ENCODE assay signal across 9 cellular contexts in genomic region chr19:16372065-16372915, GRCh38. TPM values are rescaled to one million over a fixed set of nuclear protein-coding genes. Genes with fewer than 3 reads are reported as not detected.
A peak's percentile ranks its signal among the peaks of the same experiment; 100 is the strongest.
DNase-seq lines count a peak whose midpoint lies in the region; ATAC-seq and TF ChIP-seq lines count a peak whose summit lies in the region.
"Had no signal": no experiment of that assay in that cellular context is flagged by ENCODE, and none has a peak within 500 bp of the region (broad histone marks: within the 10 kb centered on the region; RNA-seq: fewer than 3 reads in every experiment).

No MANE protein-coding gene starts in this region.

- H3K36me3 Mint-ChIP-seq in activated CD4-positive, alpha-beta memory T cell treated with anti-CD3 and anti-CD28 coated beads, Interleukin-2, amount 10 ng/mL, durations not matched to agents 7 days and 5 days (ENCODE audit: low read depth), result peaks cover 50% of the 10 kb centered on the region

- H3K27ac ChIP-seq in neutrophil, result peak overlapping the region; percentile 91

- no peak for DNase-seq in GM13976 (ENCODE audit: low spot score)
- DNase-seq in activated CD4-positive, alpha-beta memory T cell treated with anti-CD3 and anti-CD28 coated beads, Interleukin-2, amount 10 ng/mL, durations not matched to agents 7 days and 5 days, result peak; percentile 49
- no peak for DNase-seq in NK-92 treated with Interleukin-12 subunit alpha and Interleukin-12 subunit beta, amount 100 ng/mL, for 24 hours (lab: John Stamatoyannopoulos, UW)
- no peak for DNase-seq in NCI-H1694 treated with DMSO at 0.1 percent for 48 hours (lab: John Stamatoyannopoulos, UW)
- no peak for DNase-seq in GM19238 (ENCODE audit: insufficient read length, low spot score)
- DNase-seq in dermis blood vessel endothelial cell, result no peak

- H3K27me3 Mint-ChIP-seq in activated CD4-positive, alpha-beta memory T cell treated with anti-CD3 and anti-CD28 coated beads, Interleukin-2, amount 10 ng/mL, durations not matched to agents 7 days and 5 days, result no peaks in the 10 kb centered on the region
- H3K27me3 Mint-ChIP-seq: type B pancreatic cell had no signal

- peak; percentile 6 for ATAC-seq in GM21619 (IDR thresholded peaks at IDR 0.05; ENCODE audit: unreplicated experiment)

- CTCF ChIA-PET in activated CD4-positive, alpha-beta memory T cell treated with anti-CD3 and anti-CD28 coated beads, Interleukin-2, amount 10 ng/mL, durations not matched to agents 7 days and 5 days (lab: Charles Lee), result interaction anchor here (0.6 to 7.2 kb wide), 11 partner anchors 10 to 125 kb away, joined by 3 to 109 read pairs (median 8); partner anchors contain the start of gene KLF2

- H3K4me3 Mint-ChIP-seq in activated CD4-positive, alpha-beta memory T cell treated with anti-CD3 and anti-CD28 coated beads, Interleukin-2, amount 10 ng/mL, durations not matched to agents 7 days and 5 days, result no peak overlapping the region
- H3K4me3 Mint-ChIP-seq: type B pancreatic cell had no signal

- H3K27me3 ChIP-seq in neutrophil, result no peaks in the 10 kb centered on the region

- TF ChIP-seq CTCF in GM13976 (IDR thresholded peaks at IDR 0.05; ENCODE audit: borderline replicate concordance, control extremely low read depth, extremely low read depth, insufficient read depth, missing control alignments) (peak; percentile 25), neutrophil (IDR thresholded peaks at IDR 0.05) (no peak)

- POLR2A ChIA-PET in activated CD4-positive, alpha-beta memory T cell treated with anti-CD3 and anti-CD28 coated beads, Interleukin-2, amount 10 ng/mL, durations not matched to agents 7 days and 5 days (lab: Charles Lee), result interaction anchor here (0.6 to 34.9 kb wide), 19 partner anchors 7 to 941 kb away, joined by 3 to 3221 read pairs (median 5); partner anchors contain the start of genes AP1M1, KLF2 and TPM4

- H3K36me3 ChIP-seq in neutrophil, result peaks cover 29% of the 10 kb centered on the region

- H3K4me3 ChIP-seq in neutrophil (ENCODE audit: low read depth in 1 of 2, low read length in 1 of 2), result peak overlapping the region; percentile 44 to 51

- H3K9me3 Mint-ChIP-seq in activated CD4-positive, alpha-beta memory T cell treated with anti-CD3 and anti-CD28 coated beads, Interleukin-2, amount 10 ng/mL, durations not matched to agents 7 days and 5 days, result no peaks in the 10 kb centered on the region
- H3K9me3 Mint-ChIP-seq: type B pancreatic cell had no signal

- peaks cover 57 to 59% of the 10 kb centered on the region in 2 experiments for H3K4me1 ChIP-seq in neutrophil (ENCODE audit: control insufficient read depth in 1 of 2, insufficient read depth in 1 of 2, low read depth in 1 of 2, low read length in 1 of 2)

- no peaks in the 10 kb centered on the region for H3K9me3 ChIP-seq in neutrophil

- in situ Hi-C loops in GM13976 (cut with MboI; ENCODE audit: low sequenced_read_pairs, unreplicated experiment), result no loop called here

- no peak overlapping the region for H3K27ac Mint-ChIP-seq in activated CD4-positive, alpha-beta memory T cell treated with anti-CD3 and anti-CD28 coated beads, Interleukin-2, amount 10 ng/mL, durations not matched to agents 7 days and 5 days
- H3K27ac Mint-ChIP-seq: type B pancreatic cell had no signal

- H3K4me1 Mint-ChIP-seq in activated CD4-positive, alpha-beta memory T cell treated with anti-CD3 and anti-CD28 coated beads, Interleukin-2, amount 10 ng/mL, durations not matched to agents 7 days and 5 days, result peaks cover 4% of the 10 kb centered on the region

RNA-seq across cellular contexts. Expression of gene KLF2, which starts 47.7 kb away (rescaled TPM):
- 100 to 1,000 TPM; 410 to 423 TPM for total RNA-seq in activated CD4-positive, alpha-beta memory T cell treated with anti-CD3 and anti-CD28 coated beads, Interleukin-2, amount 10 ng/mL, durations not matched to agents 7 days and 5 days
- 4.4 and 5.1 TPM in 2 replicates for total RNA-seq in dermis blood vessel endothelial cell

Comparison
In these comparisons a context has a peak if more than half of its experiments do, and no peak if none do; other contexts are left out.
1. RNA of gene KLF2, which starts 47.7 kb away (total RNA-seq): 410 to 423 TPM in activated CD4-positive, alpha-beta memory T cell treated with anti-CD3 and anti-CD28 coated beads, Interleukin-2, amount 10 ng/mL, durations not matched to agents 7 days and 5 days; 4.4 to 5.1 TPM in dermis blood vessel endothelial cell; every median in the first group is over 10 times any median in the second.